In genomic region chr1:173888749-173889148, GRCh38 we compare ENCODE assay signal across 33 cellular contexts. TPM values are rescaled to one million over a fixed set of nuclear protein-coding genes. Genes with fewer than 3 reads are reported as not detected.
"Had no signal": no experiment of that assay in that cellular context is flagged by ENCODE, and none has a peak within 500 bp of the region (broad histone marks: within the 10 kb centered on the region; RNA-seq: fewer than 3 reads in every experiment).

No MANE protein-coding gene starts in this region.

- H3K9me3 ChIP-seq: gastrocnemius medialis, left ventricle myocardium inferior, lower lobe of right lung, prostate gland, right atrium auricular region, testis, tibial nerve, upper lobe of left lung had no signal

- H3K27ac ChIP-seq: dorsolateral prefrontal cortex, epithelial cell of prostate, gastrocnemius medialis, left ventricle myocardium inferior, lower lobe of right lung, prostate gland, right atrium auricular region, testis, tibial nerve, upper lobe of left lung had no signal

- H3K27ac Mint-ChIP-seq: endodermal cell; immature natural killer cell; stimulated activated effector memory CD8-positive, alpha-beta T cell treated with anti-CD3 and anti-CD28 coated beads, Interleukin-12 subunit alpha, Interleukin-12 subunit beta, amount 100 ng/mL, for 72 hours had no signal

- H3K27me3 Mint-ChIP-seq: naive thymus-derived CD8-positive, alpha-beta T cell had no signal

- H3K4me1 ChIP-seq: gastrocnemius medialis, left ventricle myocardium inferior, lower lobe of right lung, prostate gland, right atrium auricular region, testis, tibial nerve, upper lobe of left lung had no signal

- H3K4me2 ChIP-seq: smooth muscle cell had no signal

- H3K9me3 Mint-ChIP-seq: endodermal cell; immature natural killer cell; naive thymus-derived CD8-positive, alpha-beta T cell; neural crest cell; stimulated activated effector memory CD8-positive, alpha-beta T cell treated with anti-CD3 and anti-CD28 coated beads, Interleukin-12 subunit alpha, Interleukin-12 subunit beta, amount 100 ng/mL, for 72 hours had no signal

- H3K4me3 ChIP-seq: dorsolateral prefrontal cortex, gastrocnemius medialis, left ventricle myocardium inferior, lower lobe of right lung, prostate gland, right atrium auricular region, smooth muscle cell, testis, tibial nerve, upper lobe of left lung had no signal

- H3K4me1 Mint-ChIP-seq: endodermal cell had no signal

- DNase-seq: dorsolateral prefrontal cortex; effector CD8-positive, alpha-beta T cell; endodermal cell; foreskin fibroblast; gastrocnemius medialis; head of caudate nucleus; immature natural killer cell; islet precursor cell; kidney glomerular epithelial cell; left colon; left ventricle myocardium inferior; lower lobe of right lung; naive thymus-derived CD8-positive, alpha-beta T cell; nucleus accumbens; stimulated activated CD4-positive, alpha-beta T cell treated with anti-CD3 and anti-CD28 coated beads, Interleukin-12 subunit alpha, Interleukin-12 subunit beta, amount 100 ng/mL, for 4 hours; stimulated activated CD4-positive, alpha-beta T cell treated with anti-CD3 and anti-CD28 coated beads, Interleukin-2, amount 100 ng/mL, for 24 hours; stimulated activated CD4-positive, alpha-beta T cell treated with anti-CD3 and anti-CD28 coated beads, Interleukin-4, amount 100 ng/mL, for 24 hours; stimulated activated naive CD8-positive, alpha-beta T cell treated with anti-CD3 and anti-CD28 coated beads, Interleukin-15, Interleukin-2, amounts not matched to agents 100 U/mL and 50 U/mL, for 24 hours; substantia nigra; testis; upper lobe of left lung had no signal

- H3K27me3 ChIP-seq: dorsolateral prefrontal cortex, gastrocnemius medialis, right atrium auricular region, testis, tibial nerve, upper lobe of left lung had no signal

- ATAC-seq: esophagus mucosa; gastrocnemius medialis; left colon; lower lobe of right lung; naive thymus-derived CD8-positive, alpha-beta T cell; sciatic nerve; stimulated activated effector memory CD8-positive, alpha-beta T cell treated with anti-CD3 and anti-CD28 coated beads, Interleukin-12 subunit alpha, Interleukin-12 subunit beta, amount 100 ng/mL, for 72 hours; stimulated activated naive CD8-positive, alpha-beta T cell treated with anti-CD3 and anti-CD28 coated beads, Interleukin-15, Interleukin-2, amounts not matched to agents 100 U/mL and 50 U/mL, for 24 hours had no signal

- H3K36me3 ChIP-seq: prostate gland had no signal

- H3K4me3 Mint-ChIP-seq: endodermal cell; naive thymus-derived CD8-positive, alpha-beta T cell; neural crest cell; stimulated activated effector memory CD8-positive, alpha-beta T cell treated with anti-CD3 and anti-CD28 coated beads, Interleukin-12 subunit alpha, Interleukin-12 subunit beta, amount 100 ng/mL, for 72 hours had no signal

RNA-seq across cellular contexts. Expression of gene SERPINC1, which starts 28.4 kb away (rescaled TPM):
- total RNA-seq: cerebellum, endodermal cell, left ventricle myocardium inferior, mesenteric fat pad, myocyte, neural crest cell, prostate gland, sciatic nerve, tibial nerve had no signal
